18 cellular contexts compared by ENCODE assay signal in the genomic region with DNA sequence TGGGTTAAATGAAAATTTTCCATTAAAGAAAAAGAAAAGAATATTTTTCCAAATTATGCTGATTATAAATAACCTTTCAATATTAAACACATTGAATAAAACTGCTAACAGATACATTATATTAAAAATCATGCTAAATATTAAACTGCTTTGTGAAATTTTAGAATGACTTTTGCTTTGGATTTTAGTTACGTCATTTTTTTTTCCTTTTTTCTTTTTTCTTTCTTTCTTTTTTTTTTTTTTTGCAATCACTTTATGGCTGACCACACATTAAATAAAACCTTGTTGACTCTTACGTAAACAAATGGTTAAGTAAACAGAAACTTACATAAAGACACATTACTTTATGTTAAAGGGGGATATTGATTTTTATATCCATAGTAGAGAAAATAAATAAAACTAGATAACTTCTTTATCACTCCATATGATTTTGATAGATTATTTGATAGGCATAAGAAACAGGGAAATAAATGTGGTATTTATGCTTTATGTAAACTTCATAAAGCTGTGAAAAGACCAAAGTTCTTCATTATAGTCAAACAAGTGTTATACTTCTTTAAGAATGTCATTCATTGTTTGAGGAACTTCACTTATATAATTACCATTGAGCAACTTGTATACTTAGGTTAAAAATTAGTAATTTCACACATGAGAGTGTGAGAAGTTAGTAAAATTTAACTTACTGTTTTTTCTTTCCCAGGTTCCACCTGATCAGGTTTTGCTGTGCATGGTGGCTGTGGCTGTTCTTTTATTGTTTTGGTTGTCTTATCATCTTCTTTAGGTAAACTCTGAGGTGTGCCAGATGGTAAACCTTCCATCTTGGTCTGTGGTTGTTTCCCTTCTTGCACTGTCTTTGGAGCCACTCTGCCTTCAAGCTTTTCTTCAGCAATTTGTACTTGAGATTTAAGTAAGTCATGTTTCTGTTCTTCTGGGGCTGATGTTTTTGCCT.
A peak's percentile ranks its signal among the peaks of the same experiment; 100 is the strongest.
DNase-seq lines count a peak whose midpoint lies in the region; ATAC-seq, FAIRE-seq and TF ChIP-seq lines count a peak whose summit lies in the region.
"Had no signal": no experiment of that assay in that cellular context is flagged by ENCODE, and none has a peak within 500 bp of the region (broad histone marks: within the 10 kb centered on the region; RNA-seq: fewer than 3 reads in every experiment).

No MANE protein-coding gene starts in this region.

- H3K9ac ChIP-seq in HepG2 (ENCODE audit: insufficient read depth, low read depth, low read length) (no peak overlapping the region), OCI-LY1 (ENCODE audit: low read length) (peak overlapping the region; percentile 14; the same call in 1 of the 2 replicates)
- H3K9ac ChIP-seq: BLaER1 had no signal

- no peak for FAIRE-seq in HepG2 (lab: Jason Lieb, UNC)
- FAIRE-seq in frontal cortex (lab: Jason Lieb, UNC), result peak; percentile 75

- no peak for TF ChIP-seq RAD21 in HepG2 (CRISPR knock-in tag; IDR thresholded peaks at IDR 0.05)

- H3F3A ChIP-seq in OCI-LY1 (ENCODE audit: insufficient read depth, low read length), result no peaks in the 10 kb centered on the region

- in situ Hi-C loops in HepG2 (cut with HindIII; ENCODE audit: extremely low pct_ligation_motif_present, low pct_unique_long_range_greater_than_20kb), result no loop called here

- H3K4me3 ChIP-seq in HepG2 (replicated peaks in 1 of 3; ENCODE audit: insufficient read depth in 1 of 3, low read depth in 2 of 3, low read length in 3 of 3) (no peak overlapping the region), right lobe of liver (no peak overlapping the region), OCI-LY1 (ENCODE audit: low read depth, low read length, poor library complexity, severe bottlenecking) (no peak overlapping the region), lower lobe of right lung (no peak overlapping the region)
- H3K4me3 ChIP-seq: BLaER1, PC-9 had no signal

- H4K20me1 ChIP-seq in HepG2 (ENCODE audit: insufficient read depth, low read length) (no peaks in the 10 kb centered on the region), OCI-LY1 (ENCODE audit: insufficient read depth, low read length) (no peaks in the 10 kb centered on the region)
- H4K20me1 ChIP-seq: BLaER1 had no signal

- no peak overlapping the region for H3K4me2 ChIP-seq in HepG2 (ENCODE audit: low read depth, low read length)
- peak overlapping the region; percentile 30; the same call in 1 of the 2 replicates for H3K4me2 ChIP-seq in OCI-LY1 (ENCODE audit: low read length)
- H3K4me2 ChIP-seq: BLaER1, PC-9 had no signal

- no peaks in the 10 kb centered on the region for H3K27me3 ChIP-seq in HepG2 (ENCODE audit: control insufficient read depth in 1 of 2, insufficient read depth in 2 of 2, low read length in 2 of 2)
- H3K27me3 ChIP-seq in right lobe of liver, result no peaks in the 10 kb centered on the region
- no peaks in the 10 kb centered on the region for H3K27me3 ChIP-seq in OCI-LY1 (ENCODE audit: insufficient read depth, low read length)
- H3K27me3 ChIP-seq in lower lobe of right lung (ENCODE audit: low read depth), result no peaks in the 10 kb centered on the region
- H3K27me3 ChIP-seq: BLaER1 had no signal

- DNase-seq in HepG2 (ENCODE audit: low spot score), result no peak
- DNase-seq in right lobe of liver, result no peak
- no peak for DNase-seq in frontal cortex (ENCODE audit: low spot score in 2 of 2)
- DNase-seq in renal cortical epithelial cell (ENCODE audit: low read depth), result peak; percentile 67
- no peak for DNase-seq in activated naive CD4-positive, alpha-beta T cell (lab: John Stamatoyannopoulos, UW)
- no peak for DNase-seq in NCI-H1048 (lab: John Stamatoyannopoulos, UW)
- DNase-seq in lower lobe of right lung, result no peak
- DNase-seq: Calu3; CD4-positive, alpha-beta memory T cell; HFFc6; NCI-H1436 treated with DMSO at 0.1 percent for 48 hours; NCI-H2081; NCI-H2171 treated with DMSO at 0.1 percent for 48 hours; NCI-H446 treated with DMSO at 0.1 percent for 48 hours; NK-92 treated with Interleukin-12 subunit alpha and Interleukin-12 subunit beta, amount 100 ng/mL, for 24 hours; PC-9 had no signal

- POLR2A ChIA-PET in HepG2 (lab: Yijun Ruan, JAX), result no interaction called here

- CTCF ChIA-PET in HepG2 (lab: Yijun Ruan, JAX; ENCODE audit: low intra/inter-chr PET ratio, low total read pairs), result no interaction called here

- BruUV-seq in HepG2 (replicated peaks; lab: Mats Ljungman, UMichigan), result no TSS peak

- H3K27ac ChIP-seq in HepG2 (ENCODE audit: extremely low read length, insufficient read depth, low read length) (no peak overlapping the region), right lobe of liver (no peak overlapping the region), OCI-LY1 (ENCODE audit: low read depth, low read length, poor library complexity, severe bottlenecking) (peak overlapping the region; percentile 80), lower lobe of right lung (no peak overlapping the region)
- H3K27ac ChIP-seq: BLaER1, PC-9 had no signal

- H3K9me2 ChIP-seq in OCI-LY1 (ENCODE audit: low read depth, low read length), result no peaks in the 10 kb centered on the region

- H2AFZ ChIP-seq in HepG2 (ENCODE audit: low read length) (no peak overlapping the region), OCI-LY1 (ENCODE audit: low read length) (peak overlapping the region; percentile 34; the same call in 1 of the 2 replicates)
- H2AFZ ChIP-seq: PC-9 had no signal

- WGBS in HepG2 (ENCODE audit: low lambda C conversion rate), result 2% methylated on average over 2 of the region's 2 CpGs
- 56% methylated on average over 2 of the region's 2 CpGs for WGBS in right lobe of liver (ENCODE audit: insufficient coverage, low coverage, low lambda C conversion rate, missing lambda C conversion rate)

- no peaks in the 10 kb centered on the region for H3K9me3 ChIP-seq in HepG2 (ENCODE audit: low read length)
- no peaks in the 10 kb centered on the region for H3K9me3 ChIP-seq in right lobe of liver
- no peaks in the 10 kb centered on the region for H3K9me3 ChIP-seq in OCI-LY1 (ENCODE audit: low read length)
- no peaks in the 10 kb centered on the region for H3K9me3 ChIP-seq in lower lobe of right lung
- H3K9me3 ChIP-seq: BLaER1 had no signal

- H3K79me2 ChIP-seq in HepG2 (ENCODE audit: insufficient read depth, low read length) (no peaks in the 10 kb centered on the region), OCI-LY1 (ENCODE audit: insufficient read depth, low read length) (no peaks in the 10 kb centered on the region)

- intact Hi-C loops in HepG2 (cut with micrococcal nuclease; ENCODE audit: unreplicated experiment), result no loop called here
- intact Hi-C loops in right lobe of liver (cut with DNase I), result no loop called here
- intact Hi-C loops in lower lobe of right lung (cut with DNase I), result no loop called here

- H3K4me1 ChIP-seq in HepG2 (ENCODE audit: insufficient read depth, low read length), result no peaks in the 10 kb centered on the region
- H3K4me1 ChIP-seq in right lobe of liver, result no peaks in the 10 kb centered on the region
- peaks cover 31% of the 10 kb centered on the region for H3K4me1 ChIP-seq in OCI-LY1 (ENCODE audit: insufficient read depth, low read length, severe bottlenecking)
- no peaks in the 10 kb centered on the region for H3K4me1 ChIP-seq in lower lobe of right lung
- H3K4me1 ChIP-seq: BLaER1 had no signal

- TF ChIP-seq EP300 in HepG2 (IDR thresholded peaks at IDR 0.05; ENCODE audit: low read depth in 2 of 2, low read length in 2 of 2) (no peak), HepG2 (CRISPR knock-in tag; IDR thresholded peaks at IDR 0.05; ENCODE audit: borderline replicate concordance) (no peak)

- no peak for TF ChIP-seq POLR2A in HepG2 (IDR thresholded peaks at IDR 0.05; ENCODE audit: insufficient read depth in 1 of 2, low read depth in 2 of 2, low read length in 2 of 2)
- no peak for TF ChIP-seq POLR2A in right lobe of liver (IDR thresholded peaks at IDR 0.05)

- ATAC-seq in HepG2 (no peak), right lobe of liver (no peak), lower lobe of right lung (no peak)

- TF ChIP-seq CTCF in HepG2 (CRISPR knock-in tag; IDR thresholded peaks at IDR 0.05) (no peak), right lobe of liver (IDR thresholded peaks at IDR 0.05) (no peak), OCI-LY1 (IDR thresholded peaks at IDR 0.05; ENCODE audit: low read length) (no peak), lower lobe of right lung (IDR thresholded peaks at IDR 0.05) (no peak)

- no peaks in the 10 kb centered on the region for H3K36me3 ChIP-seq in HepG2 (replicated peaks in 1 of 2; ENCODE audit: control insufficient read depth in 1 of 2, insufficient read depth in 2 of 2, low read length in 2 of 2)
- H3K36me3 ChIP-seq in right lobe of liver, result no peaks in the 10 kb centered on the region
- no peaks in the 10 kb centered on the region for H3K36me3 ChIP-seq in OCI-LY1 (ENCODE audit: insufficient read depth, low read length)
- H3K36me3 ChIP-seq in lower lobe of right lung, result no peaks in the 10 kb centered on the region
- H3K36me3 ChIP-seq: BLaER1 had no signal

TF ChIP-seq in HepG2, 621 proteins besides CTCF, POLR2A, EP300 and RAD21:
- TF ChIP-seq HMGA1 (CRISPR knock-in tag; conservative IDR thresholded peaks at IDR 0.05), result no peak
- TF ChIP-seq, protein P1, sequence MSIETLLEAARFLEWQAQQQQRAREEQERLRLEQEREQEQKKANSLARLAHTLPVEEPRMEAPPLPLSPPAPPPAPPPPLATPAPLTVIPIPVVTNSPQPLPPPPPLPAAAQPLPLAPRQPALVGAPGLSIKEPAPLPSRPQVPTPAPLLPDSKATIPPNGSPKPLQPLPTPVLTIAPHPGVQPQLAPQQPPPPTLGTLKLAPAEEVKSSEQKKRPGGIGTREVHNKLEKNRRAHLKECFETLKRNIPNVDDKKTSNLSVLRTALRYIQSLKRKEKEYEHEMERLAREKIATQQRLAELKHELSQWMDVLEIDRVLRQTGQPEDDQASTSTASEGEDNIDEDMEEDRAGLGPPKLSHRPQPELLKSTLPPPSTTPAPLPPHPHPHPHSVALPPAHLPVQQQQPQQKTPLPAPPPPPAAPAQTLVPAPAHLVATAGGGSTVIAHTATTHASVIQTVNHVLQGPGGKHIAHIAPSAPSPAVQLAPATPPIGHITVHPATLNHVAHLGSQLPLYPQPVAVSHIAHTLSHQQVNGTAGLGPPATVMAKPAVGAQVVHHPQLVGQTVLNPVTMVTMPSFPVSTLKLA (IDR thresholded peaks at IDR 0.05), result no peak
- TF ChIP-seq ZNF670 (CRISPR knock-in tag; IDR thresholded peaks at IDR 0.05; ENCODE audit: borderline replicate concordance), result no peak
- TF ChIP-seq ATF7 (IDR thresholded peaks at IDR 0.05), result peak; percentile 94
- no peak for TF ChIP-seq ATF7 (CRISPR knock-in tag; IDR thresholded peaks at IDR 0.05)
- peak; percentile 89 for TF ChIP-seq FOXA1 (IDR thresholded peaks at IDR 0.05)
- no peak for TF ChIP-seq FOXA1 (CRISPR knock-in tag; IDR thresholded peaks at IDR 0.05)
